ENCODE assay signal across 35 cellular contexts in genomic region chr15:71271327-71271726, GRCh38.
DNase-seq lines count a peak whose midpoint lies in the region; ATAC-seq and TF ChIP-seq lines count a peak whose summit lies in the region.
"Had no signal": no experiment of that assay in that cellular context is flagged by ENCODE, and none has a peak within 500 bp of the region (broad histone marks: within the 10 kb centered on the region; RNA-seq: fewer than 3 reads in every experiment).

No MANE protein-coding gene starts in this region.

- CTCF ChIA-PET in IMR-90 (lab: Yijun Ruan, JAX), result no interaction called here
- CTCF ChIA-PET in activated CD8-positive, alpha-beta memory T cell treated with anti-CD3 and anti-CD28 coated beads, Interleukin-2, amount 10 ng/mL, durations not matched to agents 7 days and 5 days (lab: Charles Lee), result no interaction called here

- POLR2A ChIA-PET in IMR-90 (lab: Charles Lee; ENCODE audit: unreplicated experiment), result no interaction called here

- no peak overlapping the region for H3K9ac ChIP-seq in IMR-90 (ENCODE audit: low read depth, low read length)
- H3K9ac ChIP-seq: BLaER1; BLaER1 treated with 17β-estradiol and CSF1 and Interleukin-3, amounts not matched to agents 10 nM and 100 nM had no signal

- H3K27me3 ChIP-seq in IMR-90 (ENCODE audit: control insufficient read depth, insufficient read depth, low read length) (no peaks in the 10 kb centered on the region), RWPE2 (ENCODE audit: insufficient read depth, poor library complexity, severe bottlenecking) (no peaks in the 10 kb centered on the region), gastrocnemius medialis (no peaks in the 10 kb centered on the region)
- H3K27me3 ChIP-seq: BE2C; BLaER1; BLaER1 treated with 17β-estradiol and CSF1 and Interleukin-3, amounts not matched to agents 10 nM and 100 nM had no signal

- H2AK5ac ChIP-seq in IMR-90 (ENCODE audit: low read depth, low read length), result no peak overlapping the region

- no peaks in the 10 kb centered on the region for H3K9me3 ChIP-seq in IMR-90 (ENCODE audit: control insufficient read depth, insufficient read depth, low read length)
- H3K9me3 ChIP-seq in RWPE2 (ENCODE audit: severe bottlenecking), result no peaks in the 10 kb centered on the region
- no peaks in the 10 kb centered on the region for H3K9me3 ChIP-seq in mucosa of descending colon
- H3K9me3 ChIP-seq in gastrocnemius medialis, result no peaks in the 10 kb centered on the region
- H3K9me3 ChIP-seq: BE2C, Caco-2 had no signal

- H3K23ac ChIP-seq in IMR-90 (ENCODE audit: low read depth, low read length), result no peak overlapping the region

- H4K5ac ChIP-seq in IMR-90 (ENCODE audit: low read depth, low read length), result no peak overlapping the region

- TF ChIP-seq POLR2A in IMR-90 (IDR thresholded peaks at IDR 0.05; ENCODE audit: low read depth, low read length), result no peak
- TF ChIP-seq POLR2A in gastrocnemius medialis (IDR thresholded peaks at IDR 0.05), result no peak

- no peak for DNase-seq in IMR-90
- DNase-seq in RWPE2 (ENCODE audit: low spot score), result no peak
- no peak for DNase-seq in left colon
- no peak for DNase-seq in mucosa of descending colon
- no peak for DNase-seq in NCI-H2196 treated with DMSO at 0.1 percent for 48 hours (lab: John Stamatoyannopoulos, UW; ENCODE audit: unreplicated experiment)
- DNase-seq in gastrocnemius medialis, result no peak
- DNase-seq in activated CD8-positive, alpha-beta memory T cell treated with anti-CD3 and anti-CD28 coated beads, Interleukin-2, amount 10 ng/mL, durations not matched to agents 7 days and 5 days, result no peak
- DNase-seq: 8988T; ACHN; AML-193; BE2C; C1 segment of cervical spinal cord; Caco-2; Calu3; CD4-positive, alpha-beta memory T cell; CD4-positive, alpha-beta T cell; CD4-positive, CD25-positive, alpha-beta regulatory T cell; CD8-positive, alpha-beta memory T cell; CD8-positive, alpha-beta T cell; COR-L47; DMS 273 treated with DMSO at 0.1 percent for 48 hours; DMS153; DMS53; DMS79; DMS79 treated with DMSO at 0.1 percent for 48 hours; DND-41; EL had no signal

- BruUV-seq in IMR-90 (replicated peaks; lab: Mats Ljungman, UMichigan), result no TSS peak

- no peak overlapping the region for H2BK15ac ChIP-seq in IMR-90 (ENCODE audit: low read depth, low read length)

- TF ChIP-seq RAD21 in IMR-90 (IDR thresholded peaks at IDR 0.05; ENCODE audit: low read length), result no peak

- no peaks in the 10 kb centered on the region for H3K4me1 Mint-ChIP-seq in activated CD8-positive, alpha-beta memory T cell treated with anti-CD3 and anti-CD28 coated beads, Interleukin-2, amount 10 ng/mL, durations not matched to agents 7 days and 5 days
- H3K4me1 Mint-ChIP-seq: B cell; CD14-positive monocyte; CD4-positive, alpha-beta memory T cell; CD4-positive, CD25-positive, alpha-beta regulatory T cell; CD8-positive, alpha-beta memory T cell had no signal

- peak overlapping the region; percentile 68 for H2BK5ac ChIP-seq in IMR-90 (ENCODE audit: low read depth, low read length, poor library complexity, severe bottlenecking)

- no peak overlapping the region for H4K8ac ChIP-seq in IMR-90 (ENCODE audit: low read depth in 2 of 2, low read length in 2 of 2)

- no peak overlapping the region for H3K4me3 Mint-ChIP-seq in activated CD8-positive, alpha-beta memory T cell treated with anti-CD3 and anti-CD28 coated beads, Interleukin-2, amount 10 ng/mL, durations not matched to agents 7 days and 5 days
- H3K4me3 Mint-ChIP-seq: B cell; CD14-positive monocyte; CD4-positive, alpha-beta memory T cell; CD4-positive, alpha-beta T cell; CD4-positive, CD25-positive, alpha-beta regulatory T cell; CD8-positive, alpha-beta memory T cell; CD8-positive, alpha-beta T cell had no signal

- H4K91ac ChIP-seq in IMR-90 (ENCODE audit: insufficient read depth, low read depth, low read length), result no peak overlapping the region

- H3K79me1 ChIP-seq in IMR-90 (ENCODE audit: low read depth in 1 of 2, low read length in 2 of 2), result peaks cover 2 to 18% of the 10 kb centered on the region in 2 experiments; a peak in 3 of 4 replicates

- no peak overlapping the region for H2BK20ac ChIP-seq in IMR-90 (ENCODE audit: low read depth, low read length)

- no peak overlapping the region for H3K27ac Mint-ChIP-seq in activated CD8-positive, alpha-beta memory T cell treated with anti-CD3 and anti-CD28 coated beads, Interleukin-2, amount 10 ng/mL, durations not matched to agents 7 days and 5 days
- H3K27ac Mint-ChIP-seq: B cell; CD4-positive, alpha-beta T cell; CD4-positive, CD25-positive, alpha-beta regulatory T cell; CD8-positive, alpha-beta T cell had no signal

- no peak overlapping the region for H2AK9ac ChIP-seq in IMR-90 (replicated peaks; ENCODE audit: low read depth, low read length, poor library complexity)

- no peak overlapping the region for H2AFZ ChIP-seq in IMR-90 (replicated peaks; ENCODE audit: low read length, poor library complexity)

- H3K9me3 Mint-ChIP-seq in activated CD8-positive, alpha-beta memory T cell treated with anti-CD3 and anti-CD28 coated beads, Interleukin-2, amount 10 ng/mL, durations not matched to agents 7 days and 5 days (ENCODE audit: low read depth), result no peaks in the 10 kb centered on the region
- H3K9me3 Mint-ChIP-seq: CD8-positive, alpha-beta T cell had no signal

- H3K9me1 ChIP-seq in IMR-90 (ENCODE audit: insufficient read depth, low read length), result peaks cover 15% of the 10 kb centered on the region

- no peaks in the 10 kb centered on the region for H4K20me1 ChIP-seq in IMR-90 (ENCODE audit: insufficient read depth, low read length)
- H4K20me1 ChIP-seq: BLaER1; BLaER1 treated with 17β-estradiol and CSF1 and Interleukin-3, amounts not matched to agents 10 nM and 100 nM had no signal

- H3K36me3 ChIP-seq in IMR-90 (ENCODE audit: control insufficient read depth, insufficient read depth, low read length) (no peaks in the 10 kb centered on the region), RWPE2 (ENCODE audit: low read depth) (peaks cover 11% of the 10 kb centered on the region), mucosa of descending colon (ENCODE audit: low read depth) (no peaks in the 10 kb centered on the region), gastrocnemius medialis (no peaks in the 10 kb centered on the region)
- H3K36me3 ChIP-seq: BE2C; BLaER1; BLaER1 treated with 17β-estradiol and CSF1 and Interleukin-3, amounts not matched to agents 10 nM and 100 nM had no signal

- dilution Hi-C loops in IMR-90 (cut with HindIII; ENCODE audit: low sequenced_read_pairs, unreplicated experiment), result no loop called here

- H3K14ac ChIP-seq in IMR-90 (replicated peaks; ENCODE audit: low read depth, low read length), result no peak overlapping the region

- no peaks in the 10 kb centered on the region for H3K36me3 Mint-ChIP-seq in activated CD8-positive, alpha-beta memory T cell treated with anti-CD3 and anti-CD28 coated beads, Interleukin-2, amount 10 ng/mL, durations not matched to agents 7 days and 5 days
- H3K36me3 Mint-ChIP-seq: CD14-positive monocyte; CD4-positive, alpha-beta memory T cell; CD4-positive, CD25-positive, alpha-beta regulatory T cell; CD8-positive, alpha-beta memory T cell; CD8-positive, alpha-beta T cell had no signal

- ATAC-seq in IMR-90 (ENCODE audit: low read depth) (no peak), RWPE2 (ENCODE audit: low read depth) (no peak), left colon (peak; percentile 88), mucosa of descending colon (peak; percentile 62), gastrocnemius medialis (no peak), HG03378 (IDR thresholded peaks at IDR 0.05; ENCODE audit: unreplicated experiment) (no peak)
- no peak for ATAC-seq in activated CD8-positive, alpha-beta memory T cell treated with anti-CD3 and anti-CD28 coated beads, Interleukin-2, amount 10 ng/mL, durations not matched to agents 7 days and 5 days
- ATAC-seq: A549; CD8-positive, alpha-beta T cell had no signal

- no peak overlapping the region for H3K56ac ChIP-seq in IMR-90 (ENCODE audit: extremely low read depth, insufficient read depth, low read length)

- in situ Hi-C loops in IMR-90 (cut with MboI; ENCODE audit: low sequenced_read_pairs) (no loop called here), gastrocnemius medialis (cut with MboI; ENCODE audit: low sequenced_read_pairs in 4 of 4) (no loop called here)

- H3K27ac ChIP-seq in IMR-90 (ENCODE audit: insufficient read depth, low read length) (no peak overlapping the region), RWPE2 (ENCODE audit: poor library complexity, severe bottlenecking) (peak overlapping the region; percentile 12), gastrocnemius medialis (no peak overlapping the region)
- H3K27ac ChIP-seq: 22Rv1; A549; BLaER1; BLaER1 treated with 17β-estradiol and CSF1 and Interleukin-3, amounts not matched to agents 10 nM and 100 nM; C4-2B had no signal

- intact Hi-C loops in IMR-90 (cut with micrococcal nuclease), result loop anchor here (10.0 kb wide), 1 partner anchor 257 kb away; no protein-coding TSS in a partner anchor
- intact Hi-C loops in left colon (cut with DNase I, micrococcal nuclease), result no loop called here
- intact Hi-C loops in mucosa of descending colon (cut with DNase I, micrococcal nuclease), result loop anchor here in 1 of 2 donors (10.0 kb wide), 1 partner anchor 63 kb away; no protein-coding TSS in a partner anchor
- intact Hi-C loops in gastrocnemius medialis (cut with DNase I; ENCODE audit: low total_unique reads), result no loop called here

- H3K27me3 Mint-ChIP-seq in activated CD8-positive, alpha-beta memory T cell treated with anti-CD3 and anti-CD28 coated beads, Interleukin-2, amount 10 ng/mL, durations not matched to agents 7 days and 5 days, result peaks cover 15% of the 10 kb centered on the region
- H3K27me3 Mint-ChIP-seq: CD4-positive, CD25-positive, alpha-beta regulatory T cell had no signal

- no peak overlapping the region for H3K4ac ChIP-seq in IMR-90 (ENCODE audit: low read depth, low read length)

- H3K4me2 ChIP-seq in IMR-90 (ENCODE audit: low read depth, low read length), result no peak overlapping the region
- H3K4me2 ChIP-seq: A549; BLaER1; BLaER1 treated with 17β-estradiol and CSF1 and Interleukin-3, amounts not matched to agents 10 nM and 100 nM had no signal

- no peak for TF ChIP-seq CTCF in IMR-90 (conservative IDR thresholded peaks at IDR 0.05; ENCODE audit: low read depth, low read length)
- no peak for TF ChIP-seq CTCF in RWPE2 (IDR thresholded peaks at IDR 0.05; ENCODE audit: poor library complexity, severe bottlenecking)
- no peak for TF ChIP-seq CTCF in mucosa of descending colon (IDR thresholded peaks at IDR 0.05)
- no peak for TF ChIP-seq CTCF in gastrocnemius medialis (IDR thresholded peaks at IDR 0.05 in 4 of 5, conservative IDR thresholded peaks at IDR 0.05 in 1 of 5)

- H2BK120ac ChIP-seq in IMR-90 (ENCODE audit: low read depth, low read length), result no peak overlapping the region

- peaks cover 23% of the 10 kb centered on the region for H3K4me1 ChIP-seq in IMR-90 (ENCODE audit: control insufficient read depth, insufficient read depth, low read length)
- peaks cover 28% of the 10 kb centered on the region for H3K4me1 ChIP-seq in RWPE2 (ENCODE audit: insufficient read depth, poor library complexity, severe bottlenecking)
- H3K4me1 ChIP-seq in mucosa of descending colon (ENCODE audit: low read depth), result peaks cover 4% of the 10 kb centered on the region
- no peaks in the 10 kb centered on the region for H3K4me1 ChIP-seq in gastrocnemius medialis
- H3K4me1 ChIP-seq: BE2C, BLaER1 had no signal

- H3K4me3 ChIP-seq in IMR-90 (ENCODE audit: insufficient read depth, low read depth, low read length) (no peak overlapping the region), RWPE2 (ENCODE audit: severe bottlenecking) (no peak overlapping the region), mucosa of descending colon (no peak overlapping the region), gastrocnemius medialis (no peak overlapping the region)
- H3K4me3 ChIP-seq: A549; BLaER1; BLaER1 treated with 17β-estradiol and CSF1 and Interleukin-3, amounts not matched to agents 10 nM and 100 nM had no signal

- no peak overlapping the region for H3K18ac ChIP-seq in IMR-90 (ENCODE audit: low read depth, low read length)

Comparison
In these comparisons a context has a peak if more than half of its experiments do, and no peak if none do; other contexts are left out.
1. ATAC-seq: peak in left colon (single experiment) and mucosa of descending colon (single experiment); none in IMR-90 (single experiment), RWPE2 (single experiment), gastrocnemius medialis (0 of 2), HG03378 (single experiment) and activated CD8-positive, alpha-beta memory T cell treated with anti-CD3 and anti-CD28 coated beads, Interleukin-2, amount 10 ng/mL, durations not matched to agents 7 days and 5 days (single experiment).